Comparison of ENCODE assay signal across 8 cellular contexts in the genomic region with DNA sequence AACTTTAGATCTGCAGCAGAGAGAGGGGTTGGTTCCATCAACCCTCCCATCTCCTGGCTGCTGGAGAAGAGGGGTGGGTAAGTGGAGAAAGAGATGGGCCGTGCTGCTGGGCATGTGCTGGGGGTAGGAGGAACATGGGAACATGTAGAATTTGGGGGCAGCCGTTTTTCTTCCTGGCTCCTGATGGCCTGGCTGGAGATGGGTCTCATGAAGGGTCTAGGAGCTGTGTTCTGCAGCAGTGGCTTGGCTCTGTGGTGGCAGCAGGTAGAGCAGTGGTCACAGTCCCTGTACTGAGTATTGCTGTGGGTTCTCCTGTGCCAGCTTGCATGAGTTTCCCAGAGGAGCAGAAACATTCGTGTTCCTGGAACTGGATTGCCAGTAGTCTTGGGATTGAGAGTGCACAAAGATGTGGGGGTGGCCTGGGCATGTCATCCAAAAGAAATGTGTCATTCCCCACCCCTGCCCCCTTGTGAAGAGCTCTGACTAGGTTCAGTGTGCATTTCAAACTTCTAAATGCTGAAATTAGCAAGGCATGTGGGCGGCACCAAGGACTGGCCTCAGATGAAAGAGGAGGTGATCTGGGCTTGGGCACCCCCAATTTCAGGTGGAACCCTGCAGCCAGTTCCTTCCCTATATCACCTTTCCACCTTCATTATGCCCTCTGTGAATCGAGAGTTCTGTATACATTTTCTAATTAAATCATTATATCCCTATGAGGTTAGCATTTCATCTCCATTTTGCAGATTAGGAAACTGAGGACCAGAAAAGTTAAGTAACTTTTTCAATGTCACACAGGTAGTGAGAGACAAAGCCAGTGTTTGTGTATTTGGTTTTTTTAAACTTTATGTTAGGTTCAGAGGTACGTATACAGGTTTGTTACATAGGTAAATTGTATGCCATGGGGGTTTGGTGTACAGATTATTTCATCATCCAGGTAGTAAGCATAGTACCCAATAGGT. TPM values are rescaled to one million over a fixed set of nuclear protein-coding genes. Genes with fewer than 3 reads are reported as not detected.
DNase-seq lines count a peak whose midpoint lies in the region; ATAC-seq and TF ChIP-seq lines count a peak whose summit lies in the region.

No MANE protein-coding gene starts in this region.

- TSS peak; percentile 13 for BruUV-seq in Calu3 (replicated peaks; lab: Mats Ljungman, UMichigan)

- H3K4me3 Mint-ChIP-seq in Calu3 (ENCODE audit: low read depth, unreplicated experiment), result peak overlapping the region; percentile 95
- peak overlapping the region in 2 of 3 donors; percentile 18 to 79 for H3K4me3 Mint-ChIP-seq in T-cell

- peaks cover 16% of the 10 kb centered on the region for H3K27me3 Mint-ChIP-seq in Calu3 (ENCODE audit: unreplicated experiment)
- peaks cover 40 to 53% of the 10 kb centered on the region in 2 donors for H3K27me3 Mint-ChIP-seq in T-cell

- intact Hi-C loops in Calu3 (cut with micrococcal nuclease; ENCODE audit: unreplicated experiment), result loop anchor here (5.0 kb wide), 1 partner anchor 61 kb away; no protein-coding TSS in a partner anchor

- POLR2A ChIA-PET in T-cell (lab: Charles Lee), result no interaction called here

- H3K27me3 ChIP-seq in foreskin keratinocyte, result no peaks in the 10 kb centered on the region

- H3K9me3 Mint-ChIP-seq in Calu3 (ENCODE audit: low read depth, unreplicated experiment) (no peaks in the 10 kb centered on the region), T-cell (no peaks in the 10 kb centered on the region)

- CTCF ChIA-PET in Calu3 (lab: Charles Lee), result interaction anchor here (1.4 to 2.2 kb wide), 4 partner anchors 9 to 82 kb away, joined by 3 to 7 read pairs (median 4); no protein-coding TSS in a partner anchor
- CTCF ChIA-PET in T-cell (lab: Charles Lee), result interaction anchor here in 1 of 2 donors (0.6 to 0.7 kb wide), 2 partner anchors 575 to 872 kb away, joined by 3 to 4 read pairs; no protein-coding TSS in a partner anchor

- H3K4me1 Mint-ChIP-seq in Calu3 (ENCODE audit: low read depth, unreplicated experiment) (peaks cover 66% of the 10 kb centered on the region), T-cell (peaks cover 7 to 12% (median 11%) of the 10 kb centered on the region in 3 donors)

- peak overlapping the region; percentile 82 for H3K4me3 ChIP-seq in retinal pigment epithelial cell (ENCODE audit: low read length)

- DNase-seq in Calu3 (peak; percentile 19), T-cell (no peak), foreskin keratinocyte (peak; percentile 47 to 65), retinal pigment epithelial cell (ENCODE audit: low read depth) (no peak), NCI-H510A treated with DMSO at 0.1 percent for 48 hours (lab: John Stamatoyannopoulos, UW) (no peak)
- DNase-seq in stimulated activated CD4-positive, alpha-beta T cell treated with anti-CD3 and anti-CD28 coated beads, Interleukin-2, amount 100 ng/mL, for 24 hours, result no peak

- H3K27ac ChIP-seq in foreskin keratinocyte, result peak overlapping the region; percentile 62

- peaks cover 21% of the 10 kb centered on the region for H3K4me1 ChIP-seq in foreskin keratinocyte

- peaks cover 54% of the 10 kb centered on the region for H3K36me3 Mint-ChIP-seq in Calu3 (ENCODE audit: insufficient read depth, unreplicated experiment)
- no peaks in the 10 kb centered on the region for H3K36me3 Mint-ChIP-seq in T-cell

- TF ChIP-seq CTCF in Calu3 (IDR thresholded peaks at IDR 0.05; ENCODE audit: unreplicated experiment) (no peak), foreskin keratinocyte (conservative IDR thresholded peaks at IDR 0.05) (no peak), retinal pigment epithelial cell (conservative IDR thresholded peaks at IDR 0.05; ENCODE audit: low read depth, low read length) (no peak)

- peak overlapping the region; percentile 30 for H3K27ac Mint-ChIP-seq in Calu3 (ENCODE audit: unreplicated experiment)
- H3K27ac Mint-ChIP-seq in T-cell, result no peak overlapping the region

- ATAC-seq in T-cell (replicated peaks in 1 of 4) (no peak), foreskin keratinocyte (peak; percentile 7), HG02642 (IDR thresholded peaks at IDR 0.05; ENCODE audit: poor library complexity, unreplicated experiment) (no peak), HG02798 (IDR thresholded peaks at IDR 0.05; ENCODE audit: poor library complexity, unreplicated experiment) (no peak)

RNA-seq across cellular contexts. Expression of a gene that starts 2.1 kb away (rescaled TPM):
- total RNA-seq in Calu3 (2022) (14.3 and 32.4 TPM in 2 replicates), T-cell (under 1 TPM in 3 of 5 donors, not detected in 2; 0.09 to 0.10 (median 0.09) TPM), foreskin keratinocyte (23.0 and 23.9 TPM in 2 replicates)
- polyA plus RNA-seq in foreskin keratinocyte, result 7.9 and 8.0 TPM in 2 replicates

Comparison
In these comparisons a context has a peak if more than half of its experiments do, and no peak if none do; other contexts are left out.
1. DNase-seq: peak in Calu3 (single experiment) and foreskin keratinocyte (2 of 2); none in T-cell (0 of 34), retinal pigment epithelial cell (single experiment), stimulated activated CD4-positive, alpha-beta T cell treated with anti-CD3 and anti-CD28 coated beads, Interleukin-2, amount 100 ng/mL, for 24 hours (0 of 2) and NCI-H510A treated with DMSO at 0.1 percent for 48 hours (single experiment).
2. RNA of a gene that starts 2.1 kb away (total RNA-seq): 14.3 to 32.4 TPM in Calu3 and 23.0 to 23.9 TPM in foreskin keratinocyte; 0.09 to 0.10 TPM in T-cell; every median in the first group is over 10 times any median in the second.